Comparison of ENCODE assay signal across 11 cellular contexts in genomic region chr5:17269201-17269600, GRCh38. TPM values are rescaled to one million over a fixed set of nuclear protein-coding genes. Genes with fewer than 3 reads are reported as not detected.
DNase-seq lines count a peak whose midpoint lies in the region; ATAC-seq and TF ChIP-seq lines count a peak whose summit lies in the region.
"Had no signal": no experiment of that assay in that cellular context is flagged by ENCODE, and none has a peak within 500 bp of the region (broad histone marks: within the 10 kb centered on the region; RNA-seq: fewer than 3 reads in every experiment).

No MANE protein-coding gene starts in this region.

- peaks cover 44% of the 10 kb centered on the region for H3K9me3 Mint-ChIP-seq in neural progenitor cell
- H3K9me3 Mint-ChIP-seq: stimulated activated naive CD8-positive, alpha-beta T cell treated with anti-CD3 and anti-CD28 coated beads, Interleukin-15, Interleukin-2, amounts not matched to agents 100 ng/mL and 50 ng/mL, for 24 hours had no signal

- ATAC-seq in GM19468 (IDR thresholded peaks at IDR 0.05; ENCODE audit: extremely low read depth, unreplicated experiment), result peak; percentile 57
- ATAC-seq in HG02943 (IDR thresholded peaks at IDR 0.05; ENCODE audit: low read depth, unreplicated experiment), result peak; percentile 63
- ATAC-seq: activated CD8-positive, alpha-beta T cell treated with anti-CD3 and anti-CD28 coated beads, Interleukin-2, amount 10 ng/mL, durations not matched to agents 7 days and 5 days; natural killer cell had no signal

- H3K4me1 ChIP-seq in neural progenitor cell (no peaks in the 10 kb centered on the region), ascending aorta (no peaks in the 10 kb centered on the region)

- no peaks in the 10 kb centered on the region for H3K4me1 Mint-ChIP-seq in neural progenitor cell
- H3K4me1 Mint-ChIP-seq: natural killer cell had no signal

- H3K4me2 ChIP-seq in neural progenitor cell, result no peak overlapping the region

- no peak overlapping the region for H3K27ac Mint-ChIP-seq in neural progenitor cell
- H3K27ac Mint-ChIP-seq: activated CD8-positive, alpha-beta T cell treated with anti-CD3 and anti-CD28 coated beads, Interleukin-2, amount 10 ng/mL, durations not matched to agents 7 days and 5 days; natural killer cell; stimulated activated naive CD8-positive, alpha-beta T cell treated with anti-CD3 and anti-CD28 coated beads, Interleukin-15, Interleukin-2, amounts not matched to agents 100 ng/mL and 50 ng/mL, for 24 hours had no signal

- no peaks in the 10 kb centered on the region for H3K36me3 ChIP-seq in neural progenitor cell
- H3K36me3 ChIP-seq in ascending aorta, result no peaks in the 10 kb centered on the region

- no peak overlapping the region for H3K4me3 Mint-ChIP-seq in neural progenitor cell
- H3K4me3 Mint-ChIP-seq: activated CD8-positive, alpha-beta T cell treated with anti-CD3 and anti-CD28 coated beads, Interleukin-2, amount 10 ng/mL, durations not matched to agents 7 days and 5 days; natural killer cell; stimulated activated naive CD8-positive, alpha-beta T cell treated with anti-CD3 and anti-CD28 coated beads, Interleukin-15, Interleukin-2, amounts not matched to agents 100 ng/mL and 50 ng/mL, for 24 hours had no signal

- H3K27me3 ChIP-seq in neural progenitor cell, result no peaks in the 10 kb centered on the region
- H3K27me3 ChIP-seq in ascending aorta, result no peaks in the 10 kb centered on the region

- TF ChIP-seq CTCF in GM12865 (IDR thresholded peaks at IDR 0.05; ENCODE audit: insufficient read depth, low read depth, low read length, missing control alignments), result no peak
- no peak for TF ChIP-seq CTCF in neural progenitor cell (IDR thresholded peaks at IDR 0.05)
- no peak for TF ChIP-seq CTCF in ascending aorta (IDR thresholded peaks at IDR 0.05)

- H2AFZ ChIP-seq in neural progenitor cell (replicated peaks), result no peak overlapping the region

- no peak overlapping the region for H3K9ac ChIP-seq in neural progenitor cell

- intact Hi-C loops in ascending aorta (cut with DNase I), result no loop called here

- H3F3A ChIP-seq in neural progenitor cell (ENCODE audit: low read depth), result peaks cover 7% of the 10 kb centered on the region

- no peak overlapping the region for H3K27ac ChIP-seq in caudate nucleus (ENCODE audit: low read depth, low read length)
- no peak overlapping the region for H3K27ac ChIP-seq in neural progenitor cell
- H3K27ac ChIP-seq in ascending aorta, result no peak overlapping the region

- H3K27me3 Mint-ChIP-seq in neural progenitor cell (ENCODE audit: insufficient read depth, low read depth), result no peaks in the 10 kb centered on the region
- H3K27me3 Mint-ChIP-seq: stimulated activated naive CD8-positive, alpha-beta T cell treated with anti-CD3 and anti-CD28 coated beads, Interleukin-15, Interleukin-2, amounts not matched to agents 100 ng/mL and 50 ng/mL, for 24 hours had no signal

- H4K20me1 ChIP-seq in neural progenitor cell (ENCODE audit: low read depth), result peaks cover 83% of the 10 kb centered on the region

- H3K4me3 ChIP-seq in GM12865 (ENCODE audit: low read depth, low read length) (no peak overlapping the region), neural progenitor cell (no peak overlapping the region), ascending aorta (no peak overlapping the region)

- peaks cover 60% of the 10 kb centered on the region for H3K36me3 Mint-ChIP-seq in neural progenitor cell
- H3K36me3 Mint-ChIP-seq: natural killer cell had no signal

- peaks cover 100% of the 10 kb centered on the region for H3K79me2 ChIP-seq in neural progenitor cell (ENCODE audit: low read depth)

- no peaks in the 10 kb centered on the region for H3K9me3 ChIP-seq in neural progenitor cell (ENCODE audit: low read depth)
- H3K9me3 ChIP-seq in ascending aorta, result no peaks in the 10 kb centered on the region

- DNase-seq in GM12865 (ENCODE audit: low read depth) (peak; percentile 53), NCI-H526 (lab: John Stamatoyannopoulos, UW) (peak; percentile 74 to 86), caudate nucleus (lab: John Stamatoyannopoulos, UW) (no peak), neural progenitor cell (ENCODE audit: low spot score) (no peak), ascending aorta (ENCODE audit: low spot score in 2 of 2) (no peak)
- no peak for DNase-seq in activated T-cell treated with anti-CD3 and anti-CD28 coated beads, Interleukin-2, amount 50 U/mL, for 48 hours
- DNase-seq: activated CD8-positive, alpha-beta T cell treated with anti-CD3 and anti-CD28 coated beads, Interleukin-2, amount 10 ng/mL, durations not matched to agents 7 days and 5 days; natural killer cell had no signal

RNA-seq across cellular contexts. Expression of gene BASP1, which starts 51.8 kb away (rescaled TPM):
- total RNA-seq in neural progenitor cell (ENCODE audit: low replicate concordance) (158 and 215 TPM in 2 replicates), ascending aorta (69.1 TPM)
- total RNA-seq: activated CD8-positive, alpha-beta T cell treated with anti-CD3 and anti-CD28 coated beads, Interleukin-2, amount 10 ng/mL, durations not matched to agents 7 days and 5 days had no signal

Comparison
In these comparisons a context has a peak if more than half of its experiments do, and no peak if none do; other contexts are left out.
1. DNase-seq: peak in GM12865 (single experiment) and NCI-H526 (2 of 2); none in activated T-cell treated with anti-CD3 and anti-CD28 coated beads, Interleukin-2, amount 50 U/mL, for 48 hours (0 of 2), caudate nucleus (0 of 61), neural progenitor cell (single experiment) and ascending aorta (0 of 2).